ENCODE assay signal across 22 cellular contexts in the genomic region with DNA sequence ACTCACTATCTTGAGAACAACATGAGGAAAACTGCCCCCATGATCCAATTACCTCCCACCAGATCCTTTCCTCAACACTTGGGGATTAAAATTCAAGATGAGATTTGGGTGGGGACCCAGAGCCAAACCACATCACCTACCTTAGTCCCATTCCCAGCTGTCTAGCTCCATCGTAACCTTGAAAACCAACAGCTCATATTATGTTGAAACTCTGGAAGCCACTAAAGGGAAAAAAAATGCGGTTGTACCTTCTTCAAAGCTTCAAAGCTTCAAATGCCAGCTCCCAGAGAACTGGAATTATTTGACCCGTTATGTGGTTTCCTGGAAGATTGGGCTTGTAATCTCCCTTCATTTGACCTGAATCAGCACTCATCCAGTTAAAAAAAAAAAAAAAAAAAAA.
"Had no signal": no experiment of that assay in that cellular context is flagged by ENCODE, and none has a peak within 500 bp of the region (broad histone marks: within the 10 kb centered on the region; RNA-seq: fewer than 3 reads in every experiment).

No MANE protein-coding gene starts in this region.

- H3K27ac ChIP-seq: colonic mucosa, epithelial cell of prostate, esophagus squamous epithelium, gastrocnemius medialis, heart right ventricle, left lung, lower lobe of right lung had no signal

- H3K4me1 ChIP-seq: colonic mucosa, esophagus squamous epithelium, gastrocnemius medialis, heart right ventricle, left lung, lower lobe of right lung had no signal

- H3K36me3 ChIP-seq: colonic mucosa, esophagus squamous epithelium, gastrocnemius medialis, heart right ventricle, left lung, lower lobe of right lung had no signal

- H3K27me3 ChIP-seq: colonic mucosa, esophagus squamous epithelium, gastrocnemius medialis, heart right ventricle, left lung had no signal

- H3K9me3 ChIP-seq: colonic mucosa, gastrocnemius medialis had no signal

- DNase-seq: colonic mucosa; cortex of kidney; effector CD8-positive, alpha-beta T cell; effector memory CD8-positive, alpha-beta T cell; endodermal cell; erythroblast; esophagus squamous epithelium; foreskin fibroblast; foreskin melanocyte; gastrocnemius medialis; glutamatergic neuron; head of caudate nucleus; heart right ventricle; hippocampal formation; left cardiac atrium; left lung; left ventricle myocardium superior; lower lobe of right lung; mesenchymal stem cell; midbrain; naive B cell had no signal

- H3K4me3 ChIP-seq: colonic mucosa, esophagus squamous epithelium, gastrocnemius medialis, heart right ventricle, left lung, lower lobe of right lung had no signal
